In genomic region chr2:10547663-10548384, GRCh38 we compare ENCODE assay signal across 12 cellular contexts.
"Had no signal": no experiment of that assay in that cellular context is flagged by ENCODE, and none has a peak within 500 bp of the region (broad histone marks: within the 10 kb centered on the region; RNA-seq: fewer than 3 reads in every experiment).

No MANE protein-coding gene starts in this region.

- DNase-seq: activated naive CD4-positive, alpha-beta T cell treated with anti-CD3 and anti-CD28 coated beads, Interleukin-2, amount 50 U/mL, for 16 hours; dorsolateral prefrontal cortex; esophagus squamous epithelium; head of caudate nucleus; SW 1271; upper lobe of left lung had no signal

- H3K9me3 Mint-ChIP-seq: activated T-helper 2 cell treated with anti-CD3 and anti-CD28 coated beads, Interferon-gamma antibody, Interleukin-2, Interleukin-4, amounts not matched to agents 10 μg/mL and 5 μg/mL and 100 μg/mL, durations not matched to agents 14 hours and 24 hours and 36 hours; stimulated activated effector memory CD8-positive, alpha-beta T cell treated with anti-CD3 and anti-CD28 coated beads, Interleukin-12 subunit alpha, Interleukin-12 subunit beta, amount 100 ng/mL, for 72 hours; T-helper 2 cell treated with Interferon-gamma antibody and Interleukin-4, amounts not matched to agents 5 μg/mL and 100 μg/mL, for 36 hours had no signal

- H3K4me3 Mint-ChIP-seq: stimulated activated effector memory CD8-positive, alpha-beta T cell treated with anti-CD3 and anti-CD28 coated beads, Interleukin-12 subunit alpha, Interleukin-12 subunit beta, amount 100 ng/mL, for 72 hours; T-helper 2 cell treated with Interferon-gamma antibody and Interleukin-4, amounts not matched to agents 5 μg/mL and 100 μg/mL, for 36 hours had no signal

- H3K27ac Mint-ChIP-seq: activated T-helper 2 cell treated with anti-CD3 and anti-CD28 coated beads, Interferon-gamma antibody, Interleukin-2, Interleukin-4, amounts not matched to agents 10 μg/mL and 5 μg/mL and 100 μg/mL, durations not matched to agents 14 hours and 24 hours and 36 hours; stimulated activated effector memory CD8-positive, alpha-beta T cell treated with anti-CD3 and anti-CD28 coated beads, Interleukin-12 subunit alpha, Interleukin-12 subunit beta, amount 100 ng/mL, for 72 hours; T-helper 2 cell treated with Interferon-gamma antibody and Interleukin-4, amounts not matched to agents 5 μg/mL and 100 μg/mL, for 36 hours had no signal

- ATAC-seq: activated CD4-positive, CD25-positive, alpha-beta regulatory T cell treated with anti-CD3 and anti-CD28 coated beads, Interleukin-2, amount 50 U/mL, for 24 hours had no signal

- H3K4me1 ChIP-seq: suprapubic skin had no signal

- H3K27ac ChIP-seq: dorsolateral prefrontal cortex, esophagus squamous epithelium, suprapubic skin, upper lobe of left lung had no signal

- H3K36me3 ChIP-seq: esophagus squamous epithelium, suprapubic skin, upper lobe of left lung had no signal

- H3K36me3 Mint-ChIP-seq: stimulated activated effector memory CD8-positive, alpha-beta T cell treated with anti-CD3 and anti-CD28 coated beads, Interleukin-12 subunit alpha, Interleukin-12 subunit beta, amount 100 ng/mL, for 72 hours had no signal

- H3K9me3 ChIP-seq: esophagus squamous epithelium, suprapubic skin, upper lobe of left lung had no signal

- H3K4me3 ChIP-seq: dorsolateral prefrontal cortex, esophagus squamous epithelium, smooth muscle cell, suprapubic skin, upper lobe of left lung had no signal

- H3K27me3 ChIP-seq: upper lobe of left lung had no signal
